Comparison of ENCODE assay signal across 33 cellular contexts in the genomic region with DNA sequence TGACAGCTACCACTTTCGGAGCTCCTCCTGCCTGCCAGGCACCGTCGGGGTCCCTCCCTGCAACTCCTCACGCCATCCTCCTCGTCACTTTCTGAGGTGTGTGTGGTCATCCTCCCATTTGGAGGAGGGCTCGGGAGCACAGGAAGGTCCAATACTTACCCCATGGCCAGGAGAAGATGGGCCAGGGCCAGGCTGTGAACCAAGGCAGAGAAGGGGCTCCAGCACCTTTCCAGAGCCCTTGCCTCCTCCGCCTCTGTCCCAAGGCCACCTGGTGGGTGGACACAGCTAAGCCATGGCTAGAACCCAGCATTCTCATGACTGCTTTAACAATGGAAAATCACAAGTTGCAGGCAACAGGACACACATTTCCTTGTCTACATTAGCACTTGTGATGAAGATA.
"Had no signal": no experiment of that assay in that cellular context is flagged by ENCODE, and none has a peak within 500 bp of the region (broad histone marks: within the 10 kb centered on the region; RNA-seq: fewer than 3 reads in every experiment).

No MANE protein-coding gene starts in this region.

- H3K4me3 Mint-ChIP-seq: activated CD4-positive, alpha-beta memory T cell treated with anti-CD3 and anti-CD28 coated beads for 36 hours; activated CD4-positive, alpha-beta T cell treated with anti-CD3 and anti-CD28 coated beads for 36 hours; activated CD4-positive, alpha-beta T cell treated with anti-CD3 and anti-CD28 coated beads, Interleukin-2, amount 10 ng/mL, durations not matched to agents 24 days and 14 days; activated CD8-positive, alpha-beta memory T cell treated with anti-CD3 and anti-CD28 coated beads, Interleukin-2, amount 10 ng/mL, durations not matched to agents 7 days and 5 days; activated CD8-positive, alpha-beta T cell treated with anti-CD3 and anti-CD28 coated beads, Interleukin-2, amount 10 ng/mL, durations not matched to agents 7 days and 5 days; activated naive CD4-positive, alpha-beta T cell treated with anti-CD3 and anti-CD28 coated beads, Interleukin-2, amount 10 ng/mL, durations not matched to agents 7 days and 5 days; activated naive CD8-positive, alpha-beta T cell treated with anti-CD3 and anti-CD28 coated beads, Interleukin-2, amount 10 ng/mL, durations not matched to agents 7 days and 5 days; activated T-helper 1 cell treated with anti-CD3 and anti-CD28 coated beads, Interleukin-12 subunit alpha, Interleukin-12 subunit beta, Interleukin-2, Interleukin-4 antibody, amounts not matched to agents 30 ng/mL and 10 ng/mL and 1 ng/mL, durations not matched to agents 14 hours and 24 hours and 36 hours; brain; central memory CD8-positive, alpha-beta T cell; dendritic cell treated with granulocyte-macrophage colony-stimulating factor and Interleukin-4, amounts not matched to agents 40 ng/mL and 50 ng/mL, for 4 days had no signal

- H3K4me1 Mint-ChIP-seq: activated CD4-positive, alpha-beta T cell treated with anti-CD3 and anti-CD28 coated beads for 36 hours; activated CD4-positive, alpha-beta T cell treated with anti-CD3 and anti-CD28 coated beads, Interleukin-2, amount 10 ng/mL, durations not matched to agents 24 days and 14 days; activated CD8-positive, alpha-beta memory T cell treated with anti-CD3 and anti-CD28 coated beads, Interleukin-2, amount 10 ng/mL, durations not matched to agents 7 days and 5 days; activated naive CD4-positive, alpha-beta T cell treated with anti-CD3 and anti-CD28 coated beads, Interleukin-2, amount 10 ng/mL, durations not matched to agents 7 days and 5 days; central memory CD8-positive, alpha-beta T cell had no signal

- H3K36me3 ChIP-seq: ascending aorta, breast epithelium, cardiac muscle cell had no signal

- H3K27me3 ChIP-seq: ascending aorta, breast epithelium, cardiac muscle cell had no signal

- H3K27me3 Mint-ChIP-seq: activated CD4-positive, alpha-beta memory T cell treated with anti-CD3 and anti-CD28 coated beads for 36 hours; activated CD4-positive, alpha-beta T cell treated with anti-CD3 and anti-CD28 coated beads for 36 hours; activated CD4-positive, alpha-beta T cell treated with anti-CD3 and anti-CD28 coated beads, Interleukin-2, amount 10 ng/mL, durations not matched to agents 24 days and 14 days; activated CD8-positive, alpha-beta memory T cell treated with anti-CD3 and anti-CD28 coated beads, Interleukin-2, amount 10 ng/mL, durations not matched to agents 7 days and 5 days; activated naive CD4-positive, alpha-beta T cell treated with anti-CD3 and anti-CD28 coated beads, Interleukin-2, amount 10 ng/mL, durations not matched to agents 7 days and 5 days; activated naive CD8-positive, alpha-beta T cell treated with anti-CD3 and anti-CD28 coated beads, Interleukin-2, amount 10 ng/mL, durations not matched to agents 7 days and 5 days; central memory CD8-positive, alpha-beta T cell; dendritic cell treated with granulocyte-macrophage colony-stimulating factor and Interleukin-4, amounts not matched to agents 40 ng/mL and 50 ng/mL, for 4 days had no signal

- H3K4me1 ChIP-seq: ascending aorta, breast epithelium had no signal

- H3K9me3 Mint-ChIP-seq: activated CD4-positive, alpha-beta memory T cell treated with anti-CD3 and anti-CD28 coated beads for 36 hours; activated CD4-positive, alpha-beta T cell treated with anti-CD3 and anti-CD28 coated beads, Interleukin-2, amount 10 ng/mL, durations not matched to agents 24 days and 14 days; activated naive CD4-positive, alpha-beta T cell treated with anti-CD3 and anti-CD28 coated beads, Interleukin-2, amount 10 ng/mL, durations not matched to agents 7 days and 5 days; activated naive CD4-positive, alpha-beta T cell treated with anti-CD3 and anti-CD28 coated beads, Interleukin-2, amount 50 U/mL, for 72 hours; activated naive CD8-positive, alpha-beta T cell treated with anti-CD3 and anti-CD28 coated beads, Interleukin-2, amount 10 ng/mL, durations not matched to agents 7 days and 5 days; activated T-helper 1 cell treated with anti-CD3 and anti-CD28 coated beads, Interleukin-12 subunit alpha, Interleukin-12 subunit beta, Interleukin-2, Interleukin-4 antibody, amounts not matched to agents 30 ng/mL and 10 ng/mL and 1 ng/mL, durations not matched to agents 14 hours and 24 hours and 36 hours; activated T-helper 2 cell treated with anti-CD3 and anti-CD28 coated beads, Interferon-gamma antibody, Interleukin-2, Interleukin-4, amounts not matched to agents 10 μg/mL and 5 μg/mL and 100 μg/mL, durations not matched to agents 14 hours and 24 hours and 36 hours; central memory CD8-positive, alpha-beta T cell; dendritic cell treated with granulocyte-macrophage colony-stimulating factor and Interleukin-4, amounts not matched to agents 40 ng/mL and 50 ng/mL, for 4 days had no signal

- FAIRE-seq: endometrium, endothelial cell of umbilical vein, frontal cortex had no signal

- H3K27ac Mint-ChIP-seq: activated CD4-positive, alpha-beta memory T cell treated with anti-CD3 and anti-CD28 coated beads for 36 hours; activated CD4-positive, alpha-beta T cell treated with anti-CD3 and anti-CD28 coated beads for 36 hours; activated CD4-positive, alpha-beta T cell treated with anti-CD3 and anti-CD28 coated beads, Interleukin-2, amount 10 ng/mL, durations not matched to agents 24 days and 14 days; activated CD8-positive, alpha-beta memory T cell treated with anti-CD3 and anti-CD28 coated beads, Interleukin-2, amount 10 ng/mL, durations not matched to agents 7 days and 5 days; activated CD8-positive, alpha-beta T cell treated with anti-CD3 and anti-CD28 coated beads, Interleukin-2, amount 10 ng/mL, durations not matched to agents 7 days and 5 days; activated naive CD4-positive, alpha-beta T cell treated with anti-CD3 and anti-CD28 coated beads, Interleukin-2, amount 10 ng/mL, durations not matched to agents 7 days and 5 days; activated naive CD8-positive, alpha-beta T cell treated with anti-CD3 and anti-CD28 coated beads, Interleukin-2, amount 10 ng/mL, durations not matched to agents 7 days and 5 days; activated T-helper 1 cell treated with anti-CD3 and anti-CD28 coated beads, Interleukin-12 subunit alpha, Interleukin-12 subunit beta, Interleukin-2, Interleukin-4 antibody, amounts not matched to agents 30 ng/mL and 10 ng/mL and 1 ng/mL, durations not matched to agents 14 hours and 24 hours and 36 hours; activated T-helper 2 cell treated with anti-CD3 and anti-CD28 coated beads, Interferon-gamma antibody, Interleukin-2, Interleukin-4, amounts not matched to agents 10 μg/mL and 5 μg/mL and 100 μg/mL, durations not matched to agents 14 hours and 24 hours and 36 hours; dendritic cell treated with granulocyte-macrophage colony-stimulating factor and Interleukin-4, amounts not matched to agents 40 ng/mL and 50 ng/mL, for 4 days had no signal

- H3K36me3 Mint-ChIP-seq: activated CD4-positive, alpha-beta memory T cell treated with anti-CD3 and anti-CD28 coated beads for 36 hours; activated CD8-positive, alpha-beta memory T cell treated with anti-CD3 and anti-CD28 coated beads, Interleukin-2, amount 10 ng/mL, durations not matched to agents 7 days and 5 days; activated naive CD4-positive, alpha-beta T cell treated with anti-CD3 and anti-CD28 coated beads, Interleukin-2, amount 10 ng/mL, durations not matched to agents 7 days and 5 days; activated naive CD4-positive, alpha-beta T cell treated with anti-CD3 and anti-CD28 coated beads, Interleukin-2, amount 50 U/mL, for 72 hours; activated naive CD8-positive, alpha-beta T cell treated with anti-CD3 and anti-CD28 coated beads, Interleukin-2, amount 10 ng/mL, durations not matched to agents 7 days and 5 days; brain had no signal

- H3K4me3 ChIP-seq: ascending aorta, breast epithelium, cardiac muscle cell, coronary artery, dorsolateral prefrontal cortex had no signal

- H3K27ac ChIP-seq: ascending aorta, cardiac muscle cell, coronary artery, dorsolateral prefrontal cortex had no signal

- ATAC-seq: activated CD4-positive, alpha-beta T cell treated with anti-CD3 and anti-CD28 coated beads for 36 hours; activated CD8-positive, alpha-beta memory T cell treated with anti-CD3 and anti-CD28 coated beads, Interleukin-2, amount 10 ng/mL, durations not matched to agents 7 days and 5 days; activated CD8-positive, alpha-beta T cell treated with anti-CD3 and anti-CD28 coated beads, Interleukin-2, amount 10 ng/mL, durations not matched to agents 7 days and 5 days; activated naive CD4-positive, alpha-beta T cell treated with anti-CD3 and anti-CD28 coated beads, Interleukin-2, amount 50 U/mL, for 72 hours; esophagus mucosa had no signal

- H3K9me3 ChIP-seq: ascending aorta, breast epithelium had no signal

- DNase-seq: activated CD4-positive, alpha-beta memory T cell treated with anti-CD3 and anti-CD28 coated beads for 36 hours; activated CD4-positive, alpha-beta T cell treated with anti-CD3 and anti-CD28 coated beads for 36 hours; activated CD4-positive, alpha-beta T cell treated with anti-CD3 and anti-CD28 coated beads, Interleukin-2, amount 10 ng/mL, durations not matched to agents 24 days and 14 days; activated CD4-positive, CD25-positive, alpha-beta regulatory T cell; activated CD4-positive, CD25-positive, alpha-beta regulatory T cell treated with anti-CD3 and anti-CD28 coated beads, Interleukin-2, amount 50 U/mL, for 72 hours; activated CD8-positive, alpha-beta memory T cell treated with anti-CD3 and anti-CD28 coated beads, Interleukin-2, amount 10 ng/mL, durations not matched to agents 7 days and 5 days; activated CD8-positive, alpha-beta memory T cell treated with anti-CD3 and anti-CD28 coated beads, Interleukin-2, amount 50 U/mL, for 4 hours; activated CD8-positive, alpha-beta T cell treated with anti-CD3 and anti-CD28 coated beads, Interleukin-2, amount 10 ng/mL, durations not matched to agents 7 days and 5 days; activated gamma-delta T cell; activated naive CD4-positive, alpha-beta T cell; activated naive CD4-positive, alpha-beta T cell treated with anti-CD3 and anti-CD28 coated beads, Interleukin-2, amount 10 ng/mL, durations not matched to agents 7 days and 5 days; activated naive CD8-positive, alpha-beta T cell treated with anti-CD3 and anti-CD28 coated beads, Interleukin-2, amount 10 ng/mL, durations not matched to agents 7 days and 5 days; activated T-cell treated with anti-CD3 and anti-CD28 coated beads, Interleukin-2, amount 50 U/mL, for 1 hour; activated T-cell treated with anti-CD3 and anti-CD28 coated beads, Interleukin-2, amount 50 U/mL, for 48 hours; dorsolateral prefrontal cortex; effector memory CD4-positive, alpha-beta T cell; foreskin fibroblast; head of caudate nucleus; T-helper 2 cell had no signal
